In genomic region chr15:45185903-45186770, GRCh38 we compare ENCODE assay signal across 9 cellular contexts. TPM values are rescaled to one million over a fixed set of nuclear protein-coding genes. Genes with fewer than 3 reads are reported as not detected.
DNase-seq lines count a peak whose midpoint lies in the region; ATAC-seq and TF ChIP-seq lines count a peak whose summit lies in the region.
"Had no signal": no experiment of that assay in that cellular context is flagged by ENCODE, and none has a peak within 500 bp of the region (broad histone marks: within the 10 kb centered on the region; RNA-seq: fewer than 3 reads in every experiment).

No MANE protein-coding gene starts in this region.

- DNase-seq in CD8-positive, alpha-beta memory T cell = no peak
- DNase-seq in SK-N-MC (ENCODE audit: low read depth, low spot score) = no peak
- DNase-seq in Right ventricle myocardium superior = no peak
- DNase-seq in progenitor cell of endocrine pancreas (ENCODE audit: low spot score, unreplicated experiment) = no peak
- DNase-seq in GF-D8 (lab: John Stamatoyannopoulos, UW) = no peak
- DNase-seq in HPDE6-E6E7 (ENCODE audit: extremely low spot score) = no peak
- no peak for DNase-seq in DMS53 treated with DMSO at 0.1 percent for 48 hours (lab: John Stamatoyannopoulos, UW; ENCODE audit: unreplicated experiment)
- DNase-seq in CD14-positive monocyte (ENCODE audit: low spot score) = no peak

- no peak for TF ChIP-seq CTCF in progenitor cell of endocrine pancreas (IDR thresholded peaks at IDR 0.05; ENCODE audit: unreplicated experiment)
- no peak for TF ChIP-seq CTCF in CD14-positive monocyte (IDR thresholded peaks at IDR 0.05)

- no peaks in the 10 kb centered on the region for H3K27me3 ChIP-seq in CD8-positive, alpha-beta memory T cell (ENCODE audit: insufficient read depth, low read length, poor library complexity, severe bottlenecking)

- H3K36me3 Mint-ChIP-seq in CD8-positive, alpha-beta memory T cell = peaks cover 0 to 4% (median 0%) of the 10 kb centered on the region in 3 donors
- H3K36me3 Mint-ChIP-seq in progenitor cell of endocrine pancreas (ENCODE audit: insufficient read depth) (peaks cover 8% of the 10 kb centered on the region), CD14-positive monocyte (peaks cover 0 to 15% of the 10 kb centered on the region in 2 donors)

- peak overlapping the region; percentile 72 for H3K9ac ChIP-seq in SK-N-MC (ENCODE audit: insufficient read length)

- H3K27ac Mint-ChIP-seq in CD8-positive, alpha-beta memory T cell = peak overlapping the region in 7 of 8 donors; percentile 11 to 84 (median 59)
- H3K27ac Mint-ChIP-seq in progenitor cell of endocrine pancreas (peak overlapping the region; percentile 60), CD14-positive monocyte (peak overlapping the region in 1 of 7 donors; percentile 54)

- H3K9me3 Mint-ChIP-seq in CD8-positive, alpha-beta memory T cell = no peaks in the 10 kb centered on the region
- H3K9me3 Mint-ChIP-seq in progenitor cell of endocrine pancreas (ENCODE audit: low read depth) (no peaks in the 10 kb centered on the region), CD14-positive monocyte (peaks cover 0 to 8% (median 2%) of the 10 kb centered on the region in 7 donors)

- no peaks in the 10 kb centered on the region for H3K36me3 ChIP-seq in CD8-positive, alpha-beta memory T cell (ENCODE audit: insufficient read depth, low read length)
- no peaks in the 10 kb centered on the region for H3K36me3 ChIP-seq in SK-N-MC (ENCODE audit: insufficient read depth, low read length)

- H3K9me3 ChIP-seq in CD8-positive, alpha-beta memory T cell (ENCODE audit: low read length) = no peaks in the 10 kb centered on the region
- no peaks in the 10 kb centered on the region for H3K9me3 ChIP-seq in SK-N-MC (ENCODE audit: low read depth, low read length)

- H3K4me3 ChIP-seq in CD8-positive, alpha-beta memory T cell (ENCODE audit: low read length) = no peak overlapping the region
- peak overlapping the region; percentile 85 for H3K4me3 ChIP-seq in SK-N-MC
- H3K4me3 ChIP-seq: K562 had no signal

- intact Hi-C loops in Right ventricle myocardium superior (cut with DNase I) = no loop called here
- intact Hi-C loops in CD14-positive monocyte (cut with micrococcal nuclease) = no loop called here

- POLR2A ChIA-PET in CD8-positive, alpha-beta memory T cell (lab: Charles Lee) = interaction anchor here (0.6 kb wide), 1 partner anchor 685 kb away, joined by 3 read pairs; no protein-coding TSS in a partner anchor

- peak; percentile 36 for ATAC-seq in Right ventricle myocardium superior (ENCODE audit: poor library complexity)
- ATAC-seq: K562 had no signal

- H3K4me1 Mint-ChIP-seq in CD8-positive, alpha-beta memory T cell = peaks cover 15 to 24% (median 16%) of the 10 kb centered on the region in 3 donors
- peaks cover 50% of the 10 kb centered on the region for H3K4me1 Mint-ChIP-seq in progenitor cell of endocrine pancreas (ENCODE audit: low read depth)
- H3K4me1 Mint-ChIP-seq in CD14-positive monocyte = peaks cover 22% of the 10 kb centered on the region

- peaks cover 11% of the 10 kb centered on the region for H3K4me1 ChIP-seq in CD8-positive, alpha-beta memory T cell (ENCODE audit: insufficient read depth, low read length)

- CTCF ChIA-PET in CD8-positive, alpha-beta memory T cell (lab: Charles Lee) = interaction anchor here (0.8 to 2.1 kb wide), 6 partner anchors 9 to 428 kb away, joined by 3 to 13 read pairs (median 4); no protein-coding TSS in a partner anchor

- peaks cover 7 to 12% of the 10 kb centered on the region in 2 donors for H3K27me3 Mint-ChIP-seq in CD8-positive, alpha-beta memory T cell
- peaks cover 14% of the 10 kb centered on the region for H3K27me3 Mint-ChIP-seq in progenitor cell of endocrine pancreas
- H3K27me3 Mint-ChIP-seq in CD14-positive monocyte (ENCODE audit: low read depth in 3 of 3) = peaks cover 28 to 33% (median 32%) of the 10 kb centered on the region in 3 donors

- H3K27ac ChIP-seq in CD8-positive, alpha-beta memory T cell (ENCODE audit: low read depth, low read length) = no peak overlapping the region
- no peak overlapping the region for H3K27ac ChIP-seq in SK-N-MC

- H3K4me3 Mint-ChIP-seq in CD8-positive, alpha-beta memory T cell = peak overlapping the region; percentile 80 to 92 (median 85)
- H3K4me3 Mint-ChIP-seq in progenitor cell of endocrine pancreas (ENCODE audit: low read depth) (peak overlapping the region; percentile 97), CD14-positive monocyte (no peak overlapping the region)

RNA-seq across cellular contexts. Expression of gene SHF, which starts 1.6 kb away (rescaled TPM):
- total RNA-seq in CD8-positive, alpha-beta memory T cell = 10 to 100 TPM; 25.4 to 29.5 TPM
- polyA plus RNA-seq in CD8-positive, alpha-beta memory T cell = 1.5 TPM
- 3.3 TPM for total RNA-seq in Right ventricle myocardium superior
- 61.1 and 61.7 TPM in 2 replicates for total RNA-seq in progenitor cell of endocrine pancreas
- under 1 TPM; 0.58 to 0.70 TPM for polyA plus RNA-seq in CD14-positive monocyte

RNA-seq across cellular contexts. Expression of gene DUOX1, which starts 56.3 kb away (rescaled TPM):
- under 1 TPM in 1 of 2 experiments, not detected in 1; 0.11 TPM for total RNA-seq in CD8-positive, alpha-beta memory T cell
- polyA plus RNA-seq in CD8-positive, alpha-beta memory T cell = 1.2 TPM
- total RNA-seq in Right ventricle myocardium superior (1.2 TPM), progenitor cell of endocrine pancreas (1.4 and 1.6 TPM in 2 replicates)
- under 1 TPM in 1 of 2 donors, not detected in 1; 0.22 TPM for polyA plus RNA-seq in CD14-positive monocyte

RNA-seq across cellular contexts. Expression of gene DUOXA1, which starts 56.5 kb away (rescaled TPM):
- total RNA-seq in CD8-positive, alpha-beta memory T cell = under 1 TPM in 1 of 2 experiments, not detected in 1; 0.09 TPM
- polyA plus RNA-seq in CD8-positive, alpha-beta memory T cell = 0.29 TPM
- 0.56 TPM for total RNA-seq in Right ventricle myocardium superior
- 1.3 and 1.4 TPM in 2 replicates for total RNA-seq in progenitor cell of endocrine pancreas
- polyA plus RNA-seq in CD14-positive monocyte = not detected

Comparison
In these comparisons a context has a peak if more than half of its experiments do, and no peak if none do; other contexts are left out.
1. H3K4me3 Mint-ChIP-seq: peak in CD8-positive, alpha-beta memory T cell (7 of 7) and progenitor cell of endocrine pancreas (single experiment); none in CD14-positive monocyte (0 of 2).